ENCODE assay signal across 8 cellular contexts in the genomic region with DNA sequence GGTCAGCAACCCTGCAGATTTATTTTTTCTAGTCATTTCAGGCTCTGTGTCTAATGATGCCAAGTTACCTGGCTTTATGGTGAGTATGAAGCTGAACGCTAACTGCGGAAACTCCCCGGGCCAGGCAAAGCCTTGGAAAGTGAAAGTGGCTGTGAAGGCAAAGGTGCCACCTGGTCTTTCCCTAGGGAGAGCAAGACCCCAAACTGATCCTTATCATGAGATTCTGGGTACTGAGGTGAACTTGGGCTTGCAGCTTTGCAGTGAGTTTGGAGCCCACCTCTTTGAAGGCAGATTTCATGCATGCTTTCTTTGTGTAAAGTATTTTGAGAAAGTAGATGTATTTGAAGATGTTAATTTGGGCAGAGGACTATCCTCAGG.
DNase-seq lines count a peak whose midpoint lies in the region; ATAC-seq and TF ChIP-seq lines count a peak whose summit lies in the region.

No MANE protein-coding gene starts in this region.

- no peak overlapping the region for H3K4me3 ChIP-seq in GM12865 (ENCODE audit: low read depth, low read length)

- peak; percentile 70 for DNase-seq in GM12865 (ENCODE audit: low read depth)
- DNase-seq in left lobe of liver (ENCODE audit: low spot score) = no peak
- DNase-seq in activated gamma-delta T cell treated with Interleukin-2 at 50 U/mL for 16 hours = no peak
- no peak for DNase-seq in NCI-H128 (lab: John Stamatoyannopoulos, UW; ENCODE audit: unreplicated experiment)
- DNase-seq in stimulated activated CD4-positive, alpha-beta T cell treated with anti-CD3 and anti-CD28 coated beads, Interleukin-4, amount 100 ng/mL, for 4 hours = no peak
- no peak for DNase-seq in ureter (ENCODE audit: low spot score)

- no peak for TF ChIP-seq CTCF in GM12865 (IDR thresholded peaks at IDR 0.05; ENCODE audit: insufficient read depth, low read depth, low read length, missing control alignments)

- ATAC-seq in GM19463 (IDR thresholded peaks at IDR 0.05; ENCODE audit: unreplicated experiment) (peak; percentile 35), HG03460 (IDR thresholded peaks at IDR 0.05; ENCODE audit: unreplicated experiment) (peak; percentile 29), left lobe of liver (peak; percentile 15)
